ENCODE assay signal across 11 cellular contexts in genomic region chr4:138401330-138401729, GRCh38.
A peak's percentile ranks its signal among the peaks of the same experiment; 100 is the strongest.
DNase-seq lines count a peak whose midpoint lies in the region; ATAC-seq and TF ChIP-seq lines count a peak whose summit lies in the region.
"Had no signal": no experiment of that assay in that cellular context is flagged by ENCODE, and none has a peak within 500 bp of the region (broad histone marks: within the 10 kb centered on the region; RNA-seq: fewer than 3 reads in every experiment).

No MANE protein-coding gene starts in this region.

- WGBS in aorta, 2 donors: 1 to 7% methylated on average over 3 of the region's 3 CpGs

- ATAC-seq in Right ventricle myocardium superior (ENCODE audit: poor library complexity) (peak; percentile 35), aorta (ENCODE audit: low FRiP score) (no peak), GM21825 (IDR thresholded peaks at IDR 0.05; ENCODE audit: unreplicated experiment) (no peak)

- H3K27ac ChIP-seq in right atrium auricular region (peak overlapping the region in 1 of 2 donors; percentile 48), aorta (ENCODE audit: low read depth in 1 of 2, low read length in 2 of 2) (no peak overlapping the region)

- DNase-seq in Right ventricle myocardium superior (peak; percentile 57), right atrium auricular region (ENCODE audit: low spot score) (no peak), cerebellar cortex (ENCODE audit: low spot score) (peak; percentile 16), myocyte (ENCODE audit: low read depth) (peak; percentile 23), aorta (peak; percentile 53 to 73)
- no peak for DNase-seq in stimulated activated CD4-positive, alpha-beta T cell treated with anti-CD3 and anti-CD28 coated beads, Interleukin-2, amount 100 ng/mL, for 24 hours
- DNase-seq in stimulated activated CD4-positive, alpha-beta T cell treated with anti-CD3 and anti-CD28 coated beads, Interleukin-4, amount 100 ng/mL, for 24 hours: no peak
- DNase-seq: activated CD4-positive, alpha-beta T cell treated with anti-CD3 and anti-CD28 coated beads, Interleukin-2, amount 50 U/mL, for 48 hours; MG63; trophoblast cell had no signal

- H3K36me3 ChIP-seq in right atrium auricular region: no peaks in the 10 kb centered on the region
- no peaks in the 10 kb centered on the region for H3K36me3 ChIP-seq in aorta (ENCODE audit: control insufficient read depth in 1 of 2, insufficient read depth in 2 of 2, low read length in 1 of 2)
- H3K36me3 ChIP-seq: MG63 had no signal

- H3K4me1 ChIP-seq in right atrium auricular region (peaks cover 0 to 4% of the 10 kb centered on the region in 2 donors), aorta (ENCODE audit: control insufficient read depth in 1 of 2, insufficient read depth in 2 of 2, low read length in 2 of 2) (peaks cover 0 to 7% of the 10 kb centered on the region in 2 donors)

- H3K27me3 ChIP-seq in right atrium auricular region (no peaks in the 10 kb centered on the region), aorta (ENCODE audit: control insufficient read depth in 1 of 2, insufficient read depth in 2 of 2, low read length in 1 of 2) (no peaks in the 10 kb centered on the region)
- H3K27me3 ChIP-seq: MG63 had no signal

- no peaks in the 10 kb centered on the region for H3K9me3 ChIP-seq in right atrium auricular region
- no peaks in the 10 kb centered on the region for H3K9me3 ChIP-seq in aorta (ENCODE audit: control insufficient read depth, low read length)
- H3K9me3 ChIP-seq: MG63 had no signal

- TF ChIP-seq CTCF in right atrium auricular region (IDR thresholded peaks at IDR 0.05): no peak

- H3K4me3 ChIP-seq in right atrium auricular region: no peak overlapping the region
- no peak overlapping the region for H3K4me3 ChIP-seq in aorta (ENCODE audit: low read length in 2 of 2)
- H3K4me3 ChIP-seq: MG63 had no signal

- intact Hi-C loops in Right ventricle myocardium superior (cut with DNase I) (no loop called here), aorta (cut with DNase I) (no loop called here)

Comparison
In these comparisons a context has a peak if more than half of its experiments do, and no peak if none do; other contexts are left out.
1. DNase-seq: peak in Right ventricle myocardium superior (single experiment), cerebellar cortex (single experiment), myocyte (single experiment) and aorta (2 of 2); none in right atrium auricular region (single experiment), stimulated activated CD4-positive, alpha-beta T cell treated with anti-CD3 and anti-CD28 coated beads, Interleukin-2, amount 100 ng/mL, for 24 hours (0 of 2) and stimulated activated CD4-positive, alpha-beta T cell treated with anti-CD3 and anti-CD28 coated beads, Interleukin-4, amount 100 ng/mL, for 24 hours (single experiment).